ENCODE assay signal across 25 cellular contexts in genomic region chr15:97443101-97443500, GRCh38.
"Had no signal": no experiment of that assay in that cellular context is flagged by ENCODE, and none has a peak within 500 bp of the region (broad histone marks: within the 10 kb centered on the region; RNA-seq: fewer than 3 reads in every experiment).

No MANE protein-coding gene starts in this region.

- H3K9me3 Mint-ChIP-seq: dendritic cell treated with granulocyte-macrophage colony-stimulating factor and Interleukin-4, amounts not matched to agents 40 ng/mL and 50 ng/mL, for 4 days had no signal

- H3K4me1 Mint-ChIP-seq: endodermal cell had no signal

- H3K27me3 ChIP-seq: colonic mucosa, dorsolateral prefrontal cortex, esophagus muscularis mucosa, esophagus squamous epithelium, foreskin keratinocyte, gastrocnemius medialis, gastroesophageal sphincter, heart left ventricle, heart right ventricle had no signal

- H3K27ac ChIP-seq: colonic mucosa, coronary artery, dorsolateral prefrontal cortex, epithelial cell of prostate, esophagus muscularis mucosa, esophagus squamous epithelium, foreskin keratinocyte, gastrocnemius medialis, gastroesophageal sphincter, heart left ventricle, heart right ventricle had no signal

- H3K4me1 ChIP-seq: colonic mucosa, esophagus muscularis mucosa, esophagus squamous epithelium, foreskin keratinocyte, gastrocnemius medialis, gastroesophageal sphincter, heart left ventricle, heart right ventricle had no signal

- H3K4me3 ChIP-seq: colonic mucosa, coronary artery, dorsolateral prefrontal cortex, esophagus muscularis mucosa, esophagus squamous epithelium, gastrocnemius medialis, gastroesophageal sphincter, heart left ventricle, heart right ventricle had no signal

- H3K4me3 Mint-ChIP-seq: dendritic cell treated with granulocyte-macrophage colony-stimulating factor and Interleukin-4, amounts not matched to agents 40 ng/mL and 50 ng/mL, for 4 days; effector memory CD8-positive, alpha-beta T cell; endodermal cell had no signal

- H3K27ac Mint-ChIP-seq: dendritic cell treated with granulocyte-macrophage colony-stimulating factor and Interleukin-4, amounts not matched to agents 40 ng/mL and 50 ng/mL, for 4 days; effector memory CD8-positive, alpha-beta T cell; endodermal cell had no signal

- DNase-seq: colonic mucosa; cortex of kidney; dermis blood vessel endothelial cell; dorsolateral prefrontal cortex; effector CD4-positive, alpha-beta T cell; effector CD8-positive, alpha-beta T cell; effector memory CD4-positive, alpha-beta T cell; effector memory CD8-positive, alpha-beta T cell; endodermal cell; erythroblast; esophagus squamous epithelium; foreskin fibroblast; foreskin keratinocyte; foreskin melanocyte; gastrocnemius medialis; glutamatergic neuron; head of caudate nucleus; heart left ventricle; heart right ventricle had no signal

- ATAC-seq: effector memory CD8-positive, alpha-beta T cell; esophagus mucosa; foreskin keratinocyte; gastrocnemius medialis; gastroesophageal sphincter; heart left ventricle; heart right ventricle had no signal

- H3K36me3 ChIP-seq: colonic mucosa, esophagus muscularis mucosa, esophagus squamous epithelium, gastrocnemius medialis, gastroesophageal sphincter, heart left ventricle, heart right ventricle had no signal

- H3K9me3 ChIP-seq: colonic mucosa, esophagus muscularis mucosa, esophagus squamous epithelium, gastrocnemius medialis, gastroesophageal sphincter, heart left ventricle had no signal

- H3K27me3 Mint-ChIP-seq: dendritic cell treated with granulocyte-macrophage colony-stimulating factor and Interleukin-4, amounts not matched to agents 40 ng/mL and 50 ng/mL, for 4 days; effector memory CD8-positive, alpha-beta T cell had no signal
